ENCODE assay signal across 8 cellular contexts in the genomic region with DNA sequence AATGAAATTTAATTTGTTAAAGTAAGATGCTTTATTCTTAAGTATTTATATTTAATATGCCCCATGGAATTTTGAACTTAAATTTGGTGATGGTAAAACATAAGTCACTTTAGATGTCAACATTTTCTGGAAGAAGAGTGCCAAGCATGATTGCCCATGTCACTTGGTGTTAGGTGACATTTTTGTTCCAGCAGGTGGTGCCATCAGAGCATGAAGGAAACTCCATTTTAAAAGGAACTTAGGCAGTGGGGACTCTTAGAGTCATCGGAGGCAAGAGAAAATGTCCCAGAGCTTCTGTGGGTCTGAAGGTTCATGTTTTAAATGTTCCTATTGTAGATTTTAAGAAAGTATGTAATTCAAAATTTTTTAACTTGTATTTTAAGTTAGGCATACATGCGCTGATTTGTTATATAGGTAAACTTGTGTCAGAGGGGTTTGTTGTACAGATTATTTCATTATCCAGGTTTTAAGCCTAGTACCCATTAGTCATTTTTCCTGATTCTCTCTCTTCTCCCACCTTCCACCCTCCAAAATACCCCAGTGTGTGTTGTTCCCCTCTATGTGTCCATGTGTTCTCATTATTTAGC.
DNase-seq lines count a peak whose midpoint lies in the region; ATAC-seq and TF ChIP-seq lines count a peak whose summit lies in the region.

No MANE protein-coding gene starts in this region.

- CTCF ChIA-PET in activated CD8-positive, alpha-beta T cell treated with anti-CD3 and anti-CD28 coated beads for 36 hours (lab: Charles Lee) = no interaction called here
- CTCF ChIA-PET in activated CD8-positive, alpha-beta T cell treated with anti-CD3 and anti-CD28 coated beads, Interleukin-2, amount 10 ng/mL, durations not matched to agents 7 days and 5 days (lab: Charles Lee) = no interaction called here

- no peak for TF ChIP-seq EP300 in neural cell (conservative IDR thresholded peaks at IDR 0.05; ENCODE audit: poor library complexity, severe bottlenecking)

- ATAC-seq in activated CD8-positive, alpha-beta T cell treated with anti-CD3 and anti-CD28 coated beads for 36 hours = no peak
- ATAC-seq in activated CD8-positive, alpha-beta T cell treated with anti-CD3 and anti-CD28 coated beads, Interleukin-2, amount 10 ng/mL, durations not matched to agents 7 days and 5 days = no peak
- ATAC-seq in esophagus mucosa = no peak
- no peak for ATAC-seq in HG02678 (IDR thresholded peaks at IDR 0.05; ENCODE audit: unreplicated experiment)
- ATAC-seq in HG03097 (IDR thresholded peaks at IDR 0.05; ENCODE audit: low FRiP score, unreplicated experiment) = no peak

- H3F3A ChIP-seq in neural cell (ENCODE audit: insufficient read depth, low read length, poor library complexity, severe bottlenecking) = no peaks in the 10 kb centered on the region

- no peaks in the 10 kb centered on the region for H3K9me2 ChIP-seq in neural cell (ENCODE audit: insufficient read depth, low read length)

- no peak overlapping the region for H2AFZ ChIP-seq in neural cell (ENCODE audit: low read depth, low read length)

- peaks cover 16% of the 10 kb centered on the region for H3K9me3 Mint-ChIP-seq in activated CD8-positive, alpha-beta T cell treated with anti-CD3 and anti-CD28 coated beads for 36 hours
- no peaks in the 10 kb centered on the region for H3K9me3 Mint-ChIP-seq in activated CD8-positive, alpha-beta T cell treated with anti-CD3 and anti-CD28 coated beads, Interleukin-2, amount 10 ng/mL, durations not matched to agents 7 days and 5 days (ENCODE audit: insufficient read depth)

- intact Hi-C loops in activated CD8-positive, alpha-beta T cell treated with anti-CD3 and anti-CD28 coated beads for 36 hours (cut with micrococcal nuclease) = no loop called here

- POLR2A ChIA-PET in activated CD8-positive, alpha-beta T cell treated with anti-CD3 and anti-CD28 coated beads for 36 hours (lab: Charles Lee) = no interaction called here
- POLR2A ChIA-PET in activated CD8-positive, alpha-beta T cell treated with anti-CD3 and anti-CD28 coated beads, Interleukin-2, amount 10 ng/mL, durations not matched to agents 7 days and 5 days (lab: Charles Lee) = no interaction called here

- H3K4me3 Mint-ChIP-seq in activated CD8-positive, alpha-beta T cell treated with anti-CD3 and anti-CD28 coated beads for 36 hours = no peak overlapping the region
- no peak overlapping the region for H3K4me3 Mint-ChIP-seq in activated CD8-positive, alpha-beta T cell treated with anti-CD3 and anti-CD28 coated beads, Interleukin-2, amount 10 ng/mL, durations not matched to agents 7 days and 5 days

- no peak overlapping the region for H3K27ac ChIP-seq in neural cell (ENCODE audit: low read length)

- peaks cover 9% of the 10 kb centered on the region for H3K9me3 ChIP-seq in neural cell (ENCODE audit: low read length)

- no peak for TF ChIP-seq CTCF in activated CD8-positive, alpha-beta T cell treated with anti-CD3 and anti-CD28 coated beads for 36 hours (IDR thresholded peaks at IDR 0.05)
- peak; percentile 59 for TF ChIP-seq CTCF in neural cell (IDR thresholded peaks at IDR 0.05; ENCODE audit: poor library complexity, severe bottlenecking)

- no peaks in the 10 kb centered on the region for H3K4me1 Mint-ChIP-seq in activated CD8-positive, alpha-beta T cell treated with anti-CD3 and anti-CD28 coated beads for 36 hours (ENCODE audit: low read depth)
- no peaks in the 10 kb centered on the region for H3K4me1 Mint-ChIP-seq in activated CD8-positive, alpha-beta T cell treated with anti-CD3 and anti-CD28 coated beads, Interleukin-2, amount 10 ng/mL, durations not matched to agents 7 days and 5 days (ENCODE audit: low read depth)

- no peaks in the 10 kb centered on the region for H3K27me3 Mint-ChIP-seq in activated CD8-positive, alpha-beta T cell treated with anti-CD3 and anti-CD28 coated beads for 36 hours
- no peaks in the 10 kb centered on the region for H3K27me3 Mint-ChIP-seq in activated CD8-positive, alpha-beta T cell treated with anti-CD3 and anti-CD28 coated beads, Interleukin-2, amount 10 ng/mL, durations not matched to agents 7 days and 5 days (ENCODE audit: low read depth)

- no peak overlapping the region for H3K9ac ChIP-seq in neural cell (ENCODE audit: low read length)

- H3K4me2 ChIP-seq in neural cell (ENCODE audit: low read length) = no peak overlapping the region

- H3K4me3 ChIP-seq in neural cell (ENCODE audit: low read length) = no peak overlapping the region

- no peaks in the 10 kb centered on the region for H3K79me2 ChIP-seq in neural cell (replicated peaks; ENCODE audit: insufficient read depth, low read length)

- no peak overlapping the region for H3K27ac Mint-ChIP-seq in activated CD8-positive, alpha-beta T cell treated with anti-CD3 and anti-CD28 coated beads for 36 hours
- H3K27ac Mint-ChIP-seq in activated CD8-positive, alpha-beta T cell treated with anti-CD3 and anti-CD28 coated beads, Interleukin-2, amount 10 ng/mL, durations not matched to agents 7 days and 5 days = no peak overlapping the region

- H3K36me3 ChIP-seq in neural cell (ENCODE audit: insufficient read depth, low read length) = no peaks in the 10 kb centered on the region

- no peaks in the 10 kb centered on the region for H3K36me3 Mint-ChIP-seq in activated CD8-positive, alpha-beta T cell treated with anti-CD3 and anti-CD28 coated beads for 36 hours (ENCODE audit: low read depth)
- H3K36me3 Mint-ChIP-seq in activated CD8-positive, alpha-beta T cell treated with anti-CD3 and anti-CD28 coated beads, Interleukin-2, amount 10 ng/mL, durations not matched to agents 7 days and 5 days (ENCODE audit: low read depth) = no peaks in the 10 kb centered on the region

- H4K20me1 ChIP-seq in neural cell (ENCODE audit: insufficient read depth) = no peaks in the 10 kb centered on the region

- H3K27me3 ChIP-seq in neural cell (ENCODE audit: insufficient read depth, low read depth, low read length) = no peaks in the 10 kb centered on the region

- DNase-seq in activated CD8-positive, alpha-beta T cell treated with anti-CD3 and anti-CD28 coated beads for 36 hours = peak; percentile 9
- DNase-seq in activated CD8-positive, alpha-beta T cell treated with anti-CD3 and anti-CD28 coated beads, Interleukin-2, amount 10 ng/mL, durations not matched to agents 7 days and 5 days = no peak
- DNase-seq in NCI-H345 treated with DMSO at 0.1 percent for 48 hours (lab: John Stamatoyannopoulos, UW; ENCODE audit: unreplicated experiment) (peak; percentile 53), dedifferentiated amniotic fluid mesenchymal stem cell (ENCODE audit: extremely low spot score) (peak; percentile 24)

- peak; percentile 72 for TF ChIP-seq RAD21 in neural cell (conservative IDR thresholded peaks at IDR 0.05)

TF ChIP-seq in neural cell, 6 proteins besides CTCF, POLR2A, EP300 and RAD21:
- no peak for TF ChIP-seq MXI1 (conservative IDR thresholded peaks at IDR 0.05; ENCODE audit: poor library complexity, severe bottlenecking)
- TF ChIP-seq SMC3 (conservative IDR thresholded peaks at IDR 0.05; ENCODE audit: poor library complexity) = peak; percentile 72
- no peak for TF ChIP-seq TAF1 (IDR thresholded peaks at IDR 0.05; ENCODE audit: low read depth)
- TF ChIP-seq EZH2 (IDR thresholded peaks at IDR 0.05; ENCODE audit: borderline replicate concordance, insufficient read depth, low read length, poor library complexity, severe bottlenecking) = no peak
- TF ChIP-seq POLR2AphosphoS5 (IDR thresholded peaks at IDR 0.05) = no peak
